ENCODE assay signal across 22 cellular contexts in genomic region chr3:122908251-122908650, GRCh38.
"Had no signal": no experiment of that assay in that cellular context is flagged by ENCODE, and none has a peak within 500 bp of the region (broad histone marks: within the 10 kb centered on the region; RNA-seq: fewer than 3 reads in every experiment).

No MANE protein-coding gene starts in this region.

- H3K4me2 ChIP-seq: smooth muscle cell had no signal

- ATAC-seq: effector memory CD8-positive, alpha-beta T cell; left lobe of liver; naive thymus-derived CD4-positive, alpha-beta T cell; right lobe of liver; upper lobe of right lung had no signal

- H3K4me3 ChIP-seq: ovary, right lobe of liver, smooth muscle cell, stomach, testis, tibial artery, upper lobe of right lung, vagina had no signal

- H3K27me3 ChIP-seq: ovary, right lobe of liver, testis, vagina had no signal

- H3K4me1 ChIP-seq: right lobe of liver, testis, tibial artery, upper lobe of right lung, vagina had no signal

- H3K27ac ChIP-seq: ovary, right lobe of liver, stomach, testis, tibial artery, upper lobe of right lung, vagina had no signal

- H3K36me3 ChIP-seq: ovary, right lobe of liver, stomach, tibial artery, upper lobe of right lung, vagina had no signal

- H3K9me3 ChIP-seq: ovary, right lobe of liver, stomach, testis, upper lobe of right lung, vagina had no signal

- DNase-seq: cortex of kidney; effector memory CD8-positive, alpha-beta T cell; kidney; mesenchymal stem cell; midbrain; naive thymus-derived CD4-positive, alpha-beta T cell; nucleus accumbens; ovary; retina; right lobe of liver; stimulated activated CD4-positive, alpha-beta T cell treated with anti-CD3 and anti-CD28 coated beads, Interleukin-12 subunit alpha, Interleukin-12 subunit beta, amount 100 ng/mL, for 4 hours; stimulated activated CD4-positive, alpha-beta T cell treated with anti-CD3 and anti-CD28 coated beads, Interleukin-1b, Interleukin-23, amount 100 ng/mL, for 48 hours; stimulated activated CD4-positive, alpha-beta T cell treated with anti-CD3 and anti-CD28 coated beads, Interleukin-4, amount 100 ng/mL, for 1 hour; stimulated activated CD8-positive, alpha-beta memory T cell treated with anti-CD3 and anti-CD28 coated beads, Interleukin-4, amount 100 ng/mL, for 48 hours; stimulated activated naive CD4-positive, alpha-beta T cell; stomach; testis; tibial artery; upper lobe of right lung had no signal
